Comparison of ENCODE assay signal across 1 cellular context in the genomic region with DNA sequence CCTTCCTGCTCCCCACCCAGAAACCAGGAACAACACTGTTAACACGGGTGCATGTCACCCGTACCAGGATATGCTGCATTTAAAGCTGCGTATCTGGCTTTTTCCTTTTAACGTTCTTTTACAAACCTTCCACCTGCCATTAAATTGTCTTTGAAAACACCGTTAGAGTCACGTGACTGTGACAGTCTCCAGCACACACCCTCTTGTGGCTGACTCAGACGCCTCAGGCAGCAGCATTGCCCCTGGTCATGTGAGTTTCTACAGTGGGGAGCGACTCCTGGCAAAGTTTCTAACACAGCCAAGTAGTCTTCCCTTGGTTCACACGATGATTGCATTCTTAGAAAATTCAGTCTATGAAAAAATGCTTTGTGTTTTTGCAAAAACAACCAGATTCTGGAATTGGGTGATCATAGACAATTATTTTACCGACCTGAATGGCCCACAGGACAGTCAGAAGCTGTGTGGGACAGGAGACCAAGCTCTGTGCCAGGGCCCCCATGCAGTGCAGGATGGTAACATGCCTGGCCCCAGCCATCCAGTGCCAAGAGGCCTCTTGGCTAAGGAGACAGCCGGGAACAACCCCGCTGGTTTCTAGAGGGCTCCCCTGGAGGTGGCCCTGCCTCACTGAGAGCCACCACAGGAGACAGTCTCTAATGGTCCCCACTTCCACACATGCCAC.
TF ChIP-seq lines count a peak whose summit lies in the region.

No MANE protein-coding gene starts in this region.

TF ChIP-seq in IMR-90, 13 proteins besides CTCF, POLR2A, EP300 and RAD21 (continued from another document):
- TF ChIP-seq, protein P1, sequence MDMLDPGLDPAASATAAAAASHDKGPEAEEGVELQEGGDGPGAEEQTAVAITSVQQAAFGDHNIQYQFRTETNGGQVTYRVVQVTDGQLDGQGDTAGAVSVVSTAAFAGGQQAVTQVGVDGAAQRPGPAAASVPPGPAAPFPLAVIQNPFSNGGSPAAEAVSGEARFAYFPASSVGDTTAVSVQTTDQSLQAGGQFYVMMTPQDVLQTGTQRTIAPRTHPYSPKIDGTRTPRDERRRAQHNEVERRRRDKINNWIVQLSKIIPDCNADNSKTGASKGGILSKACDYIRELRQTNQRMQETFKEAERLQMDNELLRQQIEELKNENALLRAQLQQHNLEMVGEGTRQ (IDR thresholded peaks at IDR 0.05; ENCODE audit: low read depth, low read length) = peak; percentile 91
